ENCODE assay signal across 18 cellular contexts in genomic region chr2:128290356-128290755, GRCh38. TPM values are rescaled to one million over a fixed set of nuclear protein-coding genes. Genes with fewer than 3 reads are reported as not detected.
DNase-seq lines count a peak whose midpoint lies in the region; ATAC-seq and TF ChIP-seq lines count a peak whose summit lies in the region.
"Had no signal": no experiment of that assay in that cellular context is flagged by ENCODE, and none has a peak within 500 bp of the region (broad histone marks: within the 10 kb centered on the region; RNA-seq: fewer than 3 reads in every experiment).

No MANE protein-coding gene starts in this region.

- H3K79me2 ChIP-seq in GM23338 (replicated peaks; ENCODE audit: insufficient read depth) (peaks cover 94% of the 10 kb centered on the region), trophoblast cell (ENCODE audit: control insufficient read depth, insufficient read depth, low read length, poor library complexity) (peaks cover 11% of the 10 kb centered on the region)

- H3K4me3 ChIP-seq in GM23338 = no peak overlapping the region
- no peak overlapping the region for H3K4me3 ChIP-seq in trophoblast cell (ENCODE audit: low read depth, low read length)
- H3K4me3 ChIP-seq in esophagus squamous epithelium = no peak overlapping the region

- H3K27ac ChIP-seq in GM23338 (ENCODE audit: low read depth) (no peak overlapping the region), trophoblast cell (ENCODE audit: low read depth, low read length) (no peak overlapping the region), esophagus squamous epithelium (no peak overlapping the region)
- H3K27ac ChIP-seq: 22Rv1, C4-2B, HL-60 had no signal

- H3K9me3 ChIP-seq in trophoblast cell (ENCODE audit: insufficient read depth, low read depth, low read length) (peaks cover 4% of the 10 kb centered on the region), esophagus squamous epithelium (no peaks in the 10 kb centered on the region)

- no peak overlapping the region for H3K4ac ChIP-seq in trophoblast cell (ENCODE audit: low read depth, low read length)

- DNase-seq in NCI-H2171 treated with DMSO at 0.1 percent for 48 hours (lab: John Stamatoyannopoulos, UW) (peak; percentile 14), NCI-H2171 (lab: John Stamatoyannopoulos, UW) (no peak), GM23338 (ENCODE audit: low spot score) (no peak), amniotic epithelial cell (ENCODE audit: low read depth) (peak; percentile 75), trophoblast cell (peak; percentile 37 to 77), esophagus squamous epithelium (lab: John Stamatoyannopoulos, UW) (no peak)
- DNase-seq in activated T-helper 1 cell treated with anti-CD3 and anti-CD28 coated beads, Interleukin-12 subunit alpha, Interleukin-12 subunit beta, Interleukin-2, Interleukin-4 antibody, amounts not matched to agents 30 ng/mL and 10 ng/mL and 1 ng/mL, durations not matched to agents 14 hours and 24 hours and 36 hours (ENCODE audit: low spot score) = no peak
- DNase-seq: DMS 273 treated with DMSO at 0.1 percent for 48 hours, HCEC 1CT, KBM-7, NCI-H1092, NCI-H526 treated with DMSO at 0.1 percent for 48 hours, SHP77, SK-N-SH had no signal

- H3K23ac ChIP-seq in trophoblast cell (ENCODE audit: low read length) = no peak overlapping the region

- peaks cover 14% of the 10 kb centered on the region for H3K79me1 ChIP-seq in trophoblast cell (ENCODE audit: low read length)

- H2AK5ac ChIP-seq in trophoblast cell (ENCODE audit: low read length) = no peak overlapping the region

- H3K4me1 ChIP-seq in GM23338 (ENCODE audit: insufficient read depth) (peaks cover 21% of the 10 kb centered on the region), trophoblast cell (ENCODE audit: control insufficient read depth in 1 of 2, insufficient read depth in 2 of 2, low read length in 2 of 2) (peaks cover 32 to 39% of the 10 kb centered on the region in 2 experiments), esophagus squamous epithelium (peaks cover 42 to 83% (median 45%) of the 10 kb centered on the region in 3 donors)

- no peaks in the 10 kb centered on the region for H3K9me2 ChIP-seq in GM23338 (ENCODE audit: insufficient read depth)
- H3K9me2 ChIP-seq: SK-N-SH had no signal

- no peaks in the 10 kb centered on the region for H3F3A ChIP-seq in GM23338 (replicated peaks; ENCODE audit: low read depth)

- no peak for TF ChIP-seq POLR2A in esophagus squamous epithelium (IDR thresholded peaks at IDR 0.05)

- H2BK5ac ChIP-seq in trophoblast cell (ENCODE audit: low read depth, low read length, poor library complexity) = no peak overlapping the region

- H3K27me3 ChIP-seq in GM23338 (ENCODE audit: insufficient read depth) (no peaks in the 10 kb centered on the region), trophoblast cell (ENCODE audit: insufficient read depth, low read length) (no peaks in the 10 kb centered on the region), esophagus squamous epithelium (no peaks in the 10 kb centered on the region)

- H3K4me3 Mint-ChIP-seq in GM23338 = no peak overlapping the region
- H3K4me3 Mint-ChIP-seq in activated T-helper 1 cell treated with anti-CD3 and anti-CD28 coated beads, Interleukin-12 subunit alpha, Interleukin-12 subunit beta, Interleukin-2, Interleukin-4 antibody, amounts not matched to agents 30 ng/mL and 10 ng/mL and 1 ng/mL, durations not matched to agents 14 hours and 24 hours and 36 hours = no peak overlapping the region

- H4K12ac ChIP-seq in trophoblast cell (ENCODE audit: low read depth, low read length) = no peak overlapping the region

- H3K27ac Mint-ChIP-seq in GM23338 = no peak overlapping the region
- no peak overlapping the region for H3K27ac Mint-ChIP-seq in activated T-helper 1 cell treated with anti-CD3 and anti-CD28 coated beads, Interleukin-12 subunit alpha, Interleukin-12 subunit beta, Interleukin-2, Interleukin-4 antibody, amounts not matched to agents 30 ng/mL and 10 ng/mL and 1 ng/mL, durations not matched to agents 14 hours and 24 hours and 36 hours

- 100% methylated on average over 1 of the region's 3 CpGs for WGBS in trophoblast cell (ENCODE audit: extremely low coverage, insufficient coverage, insufficient read length)
- 80 to 98% methylated on average over 3 of the region's 3 CpGs for WGBS in esophagus squamous epithelium, 2 donors

- TF ChIP-seq CTCF in GM23338 (conservative IDR thresholded peaks at IDR 0.05; ENCODE audit: low read depth in 2 of 2) = no peak
- TF ChIP-seq CTCF in esophagus squamous epithelium (IDR thresholded peaks at IDR 0.05) = no peak

- H3K4me1 Mint-ChIP-seq in GM23338 = peaks cover 49% of the 10 kb centered on the region
- H3K4me1 Mint-ChIP-seq in activated T-helper 1 cell treated with anti-CD3 and anti-CD28 coated beads, Interleukin-12 subunit alpha, Interleukin-12 subunit beta, Interleukin-2, Interleukin-4 antibody, amounts not matched to agents 30 ng/mL and 10 ng/mL and 1 ng/mL, durations not matched to agents 14 hours and 24 hours and 36 hours (ENCODE audit: low read depth) = no peaks in the 10 kb centered on the region

- H3K4me2 ChIP-seq in GM23338 = peak overlapping the region; percentile 56
- H3K4me2 ChIP-seq in trophoblast cell (ENCODE audit: low read length) = no peak overlapping the region
- H3K4me2 ChIP-seq: SK-N-SH had no signal

- H2AFZ ChIP-seq in GM23338 (no peak overlapping the region), trophoblast cell (ENCODE audit: insufficient read depth, low read length, poor library complexity) (no peak overlapping the region)

- H3K18ac ChIP-seq in trophoblast cell (ENCODE audit: low read length) = no peak overlapping the region

- intact Hi-C loops in activated T-helper 1 cell treated with anti-CD3 and anti-CD28 coated beads, Interleukin-12 subunit alpha, Interleukin-12 subunit beta, Interleukin-2, Interleukin-4 antibody, amounts not matched to agents 30 ng/mL and 10 ng/mL and 1 ng/mL, durations not matched to agents 14 hours and 24 hours and 36 hours (cut with micrococcal nuclease) = no loop called here
- intact Hi-C loops in esophagus squamous epithelium (cut with DNase I) = no loop called here

- H3K36me3 ChIP-seq in GM23338 (ENCODE audit: insufficient read depth) = no peaks in the 10 kb centered on the region
- H3K36me3 ChIP-seq in trophoblast cell (ENCODE audit: control insufficient read depth in 1 of 2, insufficient read depth in 2 of 2, low read length in 2 of 2) = peaks cover 11 to 12% of the 10 kb centered on the region in 2 experiments
- peaks cover 0 to 38% (median 5%) of the 10 kb centered on the region in 3 donors for H3K36me3 ChIP-seq in esophagus squamous epithelium

- H4K8ac ChIP-seq in trophoblast cell (ENCODE audit: low read depth, low read length) = no peak overlapping the region

- ATAC-seq in GM23338 (no peak), GM21723 (IDR thresholded peaks at IDR 0.05; ENCODE audit: unreplicated experiment) (no peak)

- peaks cover 10% of the 10 kb centered on the region for H3K27me3 Mint-ChIP-seq in GM23338 (ENCODE audit: insufficient read depth, low read depth, poor library complexity)
- no peaks in the 10 kb centered on the region for H3K27me3 Mint-ChIP-seq in activated T-helper 1 cell treated with anti-CD3 and anti-CD28 coated beads, Interleukin-12 subunit alpha, Interleukin-12 subunit beta, Interleukin-2, Interleukin-4 antibody, amounts not matched to agents 30 ng/mL and 10 ng/mL and 1 ng/mL, durations not matched to agents 14 hours and 24 hours and 36 hours (ENCODE audit: insufficient read depth)

- H4K20me1 ChIP-seq in GM23338 (replicated peaks; ENCODE audit: insufficient read depth) = peaks cover 38% of the 10 kb centered on the region

- peaks cover 6% of the 10 kb centered on the region; the same call in 1 of the 3 replicates for H3K36me3 Mint-ChIP-seq in GM23338 (ENCODE audit: low read depth)
- peaks cover 1% of the 10 kb centered on the region for H3K36me3 Mint-ChIP-seq in activated T-helper 1 cell treated with anti-CD3 and anti-CD28 coated beads, Interleukin-12 subunit alpha, Interleukin-12 subunit beta, Interleukin-2, Interleukin-4 antibody, amounts not matched to agents 30 ng/mL and 10 ng/mL and 1 ng/mL, durations not matched to agents 14 hours and 24 hours and 36 hours (ENCODE audit: low read depth)

- H3K9ac ChIP-seq in trophoblast cell (ENCODE audit: low read length) = no peak overlapping the region
- H3K9ac ChIP-seq: SK-N-SH had no signal

- H3K14ac ChIP-seq in trophoblast cell (ENCODE audit: low read length) = no peak overlapping the region

- no peaks in the 10 kb centered on the region for H3K9me3 Mint-ChIP-seq in GM23338
- H3K9me3 Mint-ChIP-seq in activated T-helper 1 cell treated with anti-CD3 and anti-CD28 coated beads, Interleukin-12 subunit alpha, Interleukin-12 subunit beta, Interleukin-2, Interleukin-4 antibody, amounts not matched to agents 30 ng/mL and 10 ng/mL and 1 ng/mL, durations not matched to agents 14 hours and 24 hours and 36 hours = no peaks in the 10 kb centered on the region

- no peak overlapping the region for H2BK12ac ChIP-seq in trophoblast cell (ENCODE audit: low read length)

- no peak overlapping the region for H2BK120ac ChIP-seq in trophoblast cell (ENCODE audit: insufficient read depth, low read length, poor library complexity)

- H4K91ac ChIP-seq in trophoblast cell (ENCODE audit: low read depth, low read length) = no peak overlapping the region

TF ChIP-seq in GM23338, 12 proteins besides CTCF, POLR2A, EP300 and RAD21:
- TF ChIP-seq ETS1 (IDR thresholded peaks at IDR 0.05) = no peak
TF ChIP-seq in GM23338: peak in this region for 0.

RNA-seq across cellular contexts. Expression of gene HS6ST1, which starts 28.3 kb away (rescaled TPM):
- total RNA-seq in GM23338 (2014; rRNA removed; shearing (Covaris generic)) = 76.4 and 106 TPM in 2 replicates
- 21.1 and 22.5 TPM in 2 replicates for polyA plus RNA-seq in GM23338 (2016; fragmentation: Nextera tagmentation; extraction: Ambion mirVana)
- polyA plus RNA-seq in trophoblast cell (2013) = 26.6 and 27.7 TPM in 2 replicates
- 21.6 and 22.3 TPM in 2 replicates for total RNA-seq in activated T-helper 1 cell treated with anti-CD3 and anti-CD28 coated beads, Interleukin-12 subunit alpha, Interleukin-12 subunit beta, Interleukin-2, Interleukin-4 antibody, amounts not matched to agents 30 ng/mL and 10 ng/mL and 1 ng/mL, durations not matched to agents 14 hours and 24 hours and 36 hours
- total RNA-seq in esophagus squamous epithelium = 10 to 100 TPM; 44.7 to 73.8 (median 56.8) TPM

Comparison
In these comparisons a context has a peak if more than half of its experiments do, and no peak if none do; other contexts are left out.
1. DNase-seq: peak in NCI-H2171 treated with DMSO at 0.1 percent for 48 hours (single experiment), amniotic epithelial cell (single experiment) and trophoblast cell (2 of 2); none in NCI-H2171 (single experiment), GM23338 (single experiment), activated T-helper 1 cell treated with anti-CD3 and anti-CD28 coated beads, Interleukin-12 subunit alpha, Interleukin-12 subunit beta, Interleukin-2, Interleukin-4 antibody, amounts not matched to agents 30 ng/mL and 10 ng/mL and 1 ng/mL, durations not matched to agents 14 hours and 24 hours and 36 hours (single experiment) and esophagus squamous epithelium (single experiment).